ENCODE assay signal across 1 cellular context in genomic region chr15:39269821-39270220, GRCh38.
A peak's percentile ranks its signal among the peaks of the same experiment; 100 is the strongest.
TF ChIP-seq lines count a peak whose summit lies in the region.

No MANE protein-coding gene starts in this region.

TF ChIP-seq in HepG2, 621 proteins besides CTCF, POLR2A, EP300 and RAD21 (continued from another document):
- TF ChIP-seq ARID5B (CRISPR knock-in tag; IDR thresholded peaks at IDR 0.05) (peak; percentile 39; the same call in 1 of the 2 replicates), FOXA3 (CRISPR knock-in tag; IDR thresholded peaks at IDR 0.05) (peak; percentile 64), MEIS1 (CRISPR knock-in tag; IDR thresholded peaks at IDR 0.05; ENCODE audit: borderline replicate concordance) (no peak), TAF1 (CRISPR knock-in tag; IDR thresholded peaks at IDR 0.05) (no peak), NAIF1 (CRISPR knock-in tag; IDR thresholded peaks at IDR 0.05; ENCODE audit: borderline replicate concordance) (no peak), FOXA1 (IDR thresholded peaks at IDR 0.05) (no peak), FOXA1 (CRISPR knock-in tag; IDR thresholded peaks at IDR 0.05) (peak; percentile 43), NR0B2 (CRISPR knock-in tag; IDR thresholded peaks at IDR 0.05) (no peak), ZNF816 (CRISPR knock-in tag; IDR thresholded peaks at IDR 0.05; ENCODE audit: borderline replicate concordance) (no peak), FOXP4 (CRISPR knock-in tag; IDR thresholded peaks at IDR 0.05) (peak; percentile 28; the same call in 1 of the 2 replicates), KLF6 (CRISPR knock-in tag; IDR thresholded peaks at IDR 0.05) (no peak), GATAD2A (CRISPR knock-in tag; IDR thresholded peaks at IDR 0.05) (0 out of 2 replicates have a peak, but pooled peaks have one; percentile 18), ZNF720 (CRISPR knock-in tag; IDR thresholded peaks at IDR 0.05) (no peak)
